8 cellular contexts compared by ENCODE assay signal in the genomic region with DNA sequence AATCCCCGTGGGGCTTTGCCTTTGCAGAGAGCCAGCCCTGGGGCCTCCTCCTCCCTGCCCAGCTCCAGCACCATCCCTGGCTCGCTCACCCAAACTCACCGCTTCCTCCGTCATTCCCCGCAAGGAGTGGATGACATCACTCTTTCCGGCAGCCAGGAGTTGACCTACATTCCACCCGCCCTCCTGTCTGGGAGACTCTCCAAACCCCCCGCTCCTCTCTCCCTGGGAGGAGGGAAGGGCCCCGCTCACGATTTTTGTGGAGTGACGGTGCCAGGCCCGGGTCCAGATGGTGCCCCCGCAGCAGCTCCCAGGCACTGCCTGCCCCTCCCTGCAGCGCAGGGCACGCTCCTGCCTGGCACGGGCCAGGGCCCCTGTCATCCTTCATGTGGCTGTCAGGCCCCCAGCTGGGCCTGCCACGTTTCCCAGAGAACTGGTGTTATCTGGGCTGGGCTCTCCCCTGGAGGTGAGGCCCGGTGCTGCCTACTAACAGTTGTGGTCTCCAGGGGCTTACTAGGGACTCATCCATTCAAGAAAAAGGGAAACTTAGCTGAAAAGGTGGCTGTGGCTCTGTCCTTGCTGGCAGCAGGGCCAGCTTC. TPM values are rescaled to one million over a fixed set of nuclear protein-coding genes. Genes with fewer than 3 reads are reported as not detected.
DNase-seq lines count a peak whose midpoint lies in the region; ATAC-seq and TF ChIP-seq lines count a peak whose summit lies in the region.

No MANE protein-coding gene starts in this region.

- no peak overlapping the region for H3K4me3 Mint-ChIP-seq in T-helper 2 cell treated with Interferon-gamma antibody and Interleukin-4, amounts not matched to agents 5 μg/mL and 100 μg/mL, for 36 hours

- CTCF ChIA-PET in Panc1 (lab: Charles Lee): no interaction called here

- no peaks in the 10 kb centered on the region for H3K36me3 Mint-ChIP-seq in T-helper 2 cell treated with Interferon-gamma antibody and Interleukin-4, amounts not matched to agents 5 μg/mL and 100 μg/mL, for 36 hours (ENCODE audit: low read depth)

- intact Hi-C loops in Panc1 (cut with micrococcal nuclease; ENCODE audit: unreplicated experiment): no loop called here

- no TSS peak for BruUV-seq in Panc1 (replicated peaks; lab: Mats Ljungman, UMichigan)

- POLR2A ChIA-PET in Panc1 (lab: Charles Lee): no interaction called here

- H3K36me3 ChIP-seq in Panc1 (ENCODE audit: control insufficient read depth, insufficient read depth, low read length): no peaks in the 10 kb centered on the region

- no peaks in the 10 kb centered on the region for H3K4me1 Mint-ChIP-seq in T-helper 2 cell treated with Interferon-gamma antibody and Interleukin-4, amounts not matched to agents 5 μg/mL and 100 μg/mL, for 36 hours (ENCODE audit: low read depth)

- H3K4me3 ChIP-seq in Panc1 (ENCODE audit: low read depth in 2 of 2, low read length in 2 of 2): no peak overlapping the region
- H3K4me3 ChIP-seq in fibroblast of villous mesenchyme (ENCODE audit: low read depth, low read length): no peak overlapping the region

- H3K27ac ChIP-seq in Panc1 (ENCODE audit: low read length): no peak overlapping the region

- in situ Hi-C loops in Panc1 (cut with HindIII; ENCODE audit: low pct_unique_long_range_greater_than_20kb, low sequenced_read_pairs): no loop called here

- H3K4me1 ChIP-seq in Panc1 (ENCODE audit: control insufficient read depth, insufficient read depth, low read length): no peaks in the 10 kb centered on the region; the same call in 1 of the 2 replicates

- 0 out of 2 replicates have a peak, but pooled peaks have one; percentile 60 for ATAC-seq in Panc1
- ATAC-seq in omental fat pad (ENCODE audit: low FRiP score): peak; percentile 95
- no peak for ATAC-seq in HG02588 (IDR thresholded peaks at IDR 0.05; ENCODE audit: unreplicated experiment)

- no peak for TF ChIP-seq CTCF in Panc1 (IDR thresholded peaks at IDR 0.05)
- TF ChIP-seq CTCF in fibroblast of villous mesenchyme (IDR thresholded peaks at IDR 0.05; ENCODE audit: insufficient read depth, low read depth, low read length): no peak
- no peak for TF ChIP-seq CTCF in omental fat pad (IDR thresholded peaks at IDR 0.05)

- no peaks in the 10 kb centered on the region for H3K27me3 Mint-ChIP-seq in T-helper 2 cell treated with Interferon-gamma antibody and Interleukin-4, amounts not matched to agents 5 μg/mL and 100 μg/mL, for 36 hours (ENCODE audit: low read depth)

- no peaks in the 10 kb centered on the region for H3K27me3 ChIP-seq in Panc1 (ENCODE audit: control insufficient read depth, insufficient read depth, low read length)

- no peaks in the 10 kb centered on the region for H3K9me3 Mint-ChIP-seq in T-helper 2 cell treated with Interferon-gamma antibody and Interleukin-4, amounts not matched to agents 5 μg/mL and 100 μg/mL, for 36 hours

- H3K9me3 ChIP-seq in Panc1 (ENCODE audit: control insufficient read depth, insufficient read depth, low read depth, low read length): no peaks in the 10 kb centered on the region

- DNase-seq in H4 (ENCODE audit: low spot score) (peak; percentile 95), Panc1 (ENCODE audit: low read depth, low spot score) (no peak), fibroblast of villous mesenchyme (ENCODE audit: low read depth) (peak; percentile 63), omental fat pad (ENCODE audit: low spot score) (peak; percentile 39), COLO829 (ENCODE audit: low spot score) (no peak)
- DNase-seq in T-helper 2 cell treated with Interferon-gamma antibody and Interleukin-4, amounts not matched to agents 5 μg/mL and 100 μg/mL, for 36 hours (ENCODE audit: low spot score): no peak
- no peak for DNase-seq in activated CD4-positive, CD25-positive, alpha-beta regulatory T cell (lab: John Stamatoyannopoulos, UW)

- H3K27ac Mint-ChIP-seq in T-helper 2 cell treated with Interferon-gamma antibody and Interleukin-4, amounts not matched to agents 5 μg/mL and 100 μg/mL, for 36 hours: no peak overlapping the region

RNA-seq across cellular contexts. Expression of gene NTNG2, which starts 52.3 kb away (rescaled TPM):
- total RNA-seq in H4 (2014; rRNA removed; shearing (Covaris generic)): 0.95 and 1.7 TPM in 2 replicates
- total RNA-seq in Panc1 (2021; ENCODE audit: unreplicated experiment): 5.1 TPM
- polyA plus RNA-seq in Panc1 (2012; ENCODE audit: insufficient read length): 7.8 TPM
- total RNA-seq in fibroblast of villous mesenchyme: 0.86 and 1.9 TPM in 2 replicates
- total RNA-seq in omental fat pad: 1 to 10 TPM; 1.8 to 4.2 (median 2.9) TPM

Comparison
In these comparisons a context has a peak if more than half of its experiments do, and no peak if none do; other contexts are left out.
1. DNase-seq: peak in H4 (single experiment), fibroblast of villous mesenchyme (single experiment) and omental fat pad (single experiment); none in Panc1 (single experiment), T-helper 2 cell treated with Interferon-gamma antibody and Interleukin-4, amounts not matched to agents 5 μg/mL and 100 μg/mL, for 36 hours (single experiment), COLO829 (single experiment) and activated CD4-positive, CD25-positive, alpha-beta regulatory T cell (0 of 4).